Comparison of ENCODE assay signal across 9 cellular contexts in the genomic region with DNA sequence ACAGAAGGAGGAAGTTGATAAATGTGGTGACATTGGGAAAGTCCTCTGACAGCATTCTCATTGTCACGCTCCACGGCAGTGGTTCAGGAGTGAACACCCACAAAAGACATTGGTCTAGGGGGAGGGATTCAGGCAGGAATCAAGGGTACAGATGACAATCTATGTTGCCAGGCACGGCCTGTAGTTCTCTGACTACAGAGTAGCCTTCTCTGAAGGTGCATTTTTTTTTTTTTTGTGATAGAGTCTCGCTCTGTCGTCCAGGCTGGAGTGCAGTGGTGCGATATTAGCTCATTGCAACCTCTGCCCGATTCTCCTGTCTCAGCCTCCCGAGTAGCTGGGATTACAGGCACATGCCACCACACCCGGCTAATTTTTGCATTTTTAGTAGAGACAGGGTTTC. TPM values are rescaled to one million over a fixed set of nuclear protein-coding genes. Genes with fewer than 3 reads are reported as not detected.
DNase-seq lines count a peak whose midpoint lies in the region; ATAC-seq, FAIRE-seq and TF ChIP-seq lines count a peak whose summit lies in the region.
"Had no signal": no experiment of that assay in that cellular context is flagged by ENCODE, and none has a peak within 500 bp of the region (broad histone marks: within the 10 kb centered on the region; RNA-seq: fewer than 3 reads in every experiment).

No MANE protein-coding gene starts in this region.

- H3K27me3 ChIP-seq in DOHH2 (ENCODE audit: control insufficient read depth, low read length) = no peaks in the 10 kb centered on the region
- no peaks in the 10 kb centered on the region for H3K27me3 ChIP-seq in vagina

- no peaks in the 10 kb centered on the region for H3K9me3 Mint-ChIP-seq in activated CD8-positive, alpha-beta T cell treated with anti-CD3 and anti-CD28 coated beads, Interleukin-2, amount 10 ng/mL, durations not matched to agents 7 days and 5 days (ENCODE audit: insufficient read depth)
- H3K9me3 Mint-ChIP-seq in natural killer cell treated with Interleukin-12 subunit alpha and Interleukin-12 subunit beta and Interleukin-15 and Interleukin-18, amount 100 ng/mL, for 72 hours = no peaks in the 10 kb centered on the region

- H3K4me1 Mint-ChIP-seq in activated CD8-positive, alpha-beta T cell treated with anti-CD3 and anti-CD28 coated beads, Interleukin-2, amount 10 ng/mL, durations not matched to agents 7 days and 5 days (ENCODE audit: low read depth) = peaks cover 20% of the 10 kb centered on the region
- H3K4me1 Mint-ChIP-seq in natural killer cell treated with Interleukin-12 subunit alpha and Interleukin-12 subunit beta and Interleukin-15 and Interleukin-18, amount 100 ng/mL, for 72 hours (ENCODE audit: low read depth in 2 of 2) = peaks cover 47 to 55% of the 10 kb centered on the region in 2 donors

- FAIRE-seq in HTR-8/SVneo (lab: Jason Lieb, UNC) = no peak
- FAIRE-seq: islet of Langerhans had no signal

- POLR2A ChIA-PET in activated CD8-positive, alpha-beta T cell treated with anti-CD3 and anti-CD28 coated beads, Interleukin-2, amount 10 ng/mL, durations not matched to agents 7 days and 5 days (lab: Charles Lee) = interaction anchor here (1.1 kb wide), 1 partner anchor 12 kb away, joined by 3 read pairs; no protein-coding TSS in a partner anchor

- intact Hi-C loops in vagina (cut with DNase I) = no loop called here

- CTCF ChIA-PET in activated CD8-positive, alpha-beta T cell treated with anti-CD3 and anti-CD28 coated beads, Interleukin-2, amount 10 ng/mL, durations not matched to agents 7 days and 5 days (lab: Charles Lee) = no interaction called here

- TF ChIP-seq CTCF in DOHH2 (IDR thresholded peaks at IDR 0.05; ENCODE audit: low read depth, low read length, poor library complexity, severe bottlenecking) (no peak), vagina (IDR thresholded peaks at IDR 0.05) (no peak)

- no peak overlapping the region for H3K4me3 Mint-ChIP-seq in activated CD8-positive, alpha-beta T cell treated with anti-CD3 and anti-CD28 coated beads, Interleukin-2, amount 10 ng/mL, durations not matched to agents 7 days and 5 days
- peak overlapping the region; percentile 63 for H3K4me3 Mint-ChIP-seq in natural killer cell treated with Interleukin-12 subunit alpha and Interleukin-12 subunit beta and Interleukin-15 and Interleukin-18, amount 100 ng/mL, for 72 hours

- H3K9me3 ChIP-seq in DOHH2 (ENCODE audit: control insufficient read depth, insufficient read depth, low read length) (no peaks in the 10 kb centered on the region), vagina (no peaks in the 10 kb centered on the region)

- peaks cover 35% of the 10 kb centered on the region for H3F3A ChIP-seq in DOHH2 (ENCODE audit: control insufficient read depth, insufficient read depth)

- ATAC-seq in GM19452 (IDR thresholded peaks at IDR 0.05; ENCODE audit: unreplicated experiment) (peak; percentile 68), HG03439 (IDR thresholded peaks at IDR 0.05; ENCODE audit: unreplicated experiment) (peak; percentile 45)
- ATAC-seq in activated CD8-positive, alpha-beta T cell treated with anti-CD3 and anti-CD28 coated beads, Interleukin-2, amount 10 ng/mL, durations not matched to agents 7 days and 5 days = peak; percentile 77
- ATAC-seq in natural killer cell treated with Interleukin-12 subunit alpha and Interleukin-12 subunit beta and Interleukin-15 and Interleukin-18, amount 100 ng/mL, for 72 hours = peak; percentile 99

- peak overlapping the region; percentile 66 for H3K4me2 ChIP-seq in DOHH2 (ENCODE audit: low read length)

- no peaks in the 10 kb centered on the region for H3K9me2 ChIP-seq in DOHH2 (replicated peaks; ENCODE audit: control insufficient read depth, low read length)

- peaks cover 75% of the 10 kb centered on the region for H3K4me1 ChIP-seq in DOHH2 (ENCODE audit: control insufficient read depth, low read length)
- H3K4me1 ChIP-seq in vagina = no peaks in the 10 kb centered on the region

- H3K27ac Mint-ChIP-seq in activated CD8-positive, alpha-beta T cell treated with anti-CD3 and anti-CD28 coated beads, Interleukin-2, amount 10 ng/mL, durations not matched to agents 7 days and 5 days = peak overlapping the region; percentile 55
- peak overlapping the region; percentile 90 to 92 for H3K27ac Mint-ChIP-seq in natural killer cell treated with Interleukin-12 subunit alpha and Interleukin-12 subunit beta and Interleukin-15 and Interleukin-18, amount 100 ng/mL, for 72 hours

- H3K27ac ChIP-seq in DOHH2 (ENCODE audit: low read depth, low read length) (peak overlapping the region; percentile 91), vagina (no peak overlapping the region)

- DNase-seq in activated CD8-positive, alpha-beta T cell treated with anti-CD3 and anti-CD28 coated beads, Interleukin-2, amount 10 ng/mL, durations not matched to agents 7 days and 5 days = peak; percentile 44
- DNase-seq in natural killer cell treated with Interleukin-12 subunit alpha and Interleukin-12 subunit beta and Interleukin-15 and Interleukin-18, amount 100 ng/mL, for 72 hours (ENCODE audit: low spot score) = peak; percentile 91
- no peak for DNase-seq in NCI-H2107 treated with DMSO at 0.1 percent for 48 hours (lab: John Stamatoyannopoulos, UW; ENCODE audit: unreplicated experiment)
- DNase-seq in vagina (ENCODE audit: extremely low spot score in 2 of 2) = no peak
- DNase-seq in HTR-8/SVneo (ENCODE audit: insufficient read length, low spot score) = no peak

- peaks cover 3% of the 10 kb centered on the region for H3K27me3 Mint-ChIP-seq in activated CD8-positive, alpha-beta T cell treated with anti-CD3 and anti-CD28 coated beads, Interleukin-2, amount 10 ng/mL, durations not matched to agents 7 days and 5 days (ENCODE audit: low read depth)
- peaks cover 0 to 1% of the 10 kb centered on the region in 2 donors for H3K27me3 Mint-ChIP-seq in natural killer cell treated with Interleukin-12 subunit alpha and Interleukin-12 subunit beta and Interleukin-15 and Interleukin-18, amount 100 ng/mL, for 72 hours

- H3K36me3 Mint-ChIP-seq in activated CD8-positive, alpha-beta T cell treated with anti-CD3 and anti-CD28 coated beads, Interleukin-2, amount 10 ng/mL, durations not matched to agents 7 days and 5 days (ENCODE audit: low read depth) = no peaks in the 10 kb centered on the region
- H3K36me3 Mint-ChIP-seq in natural killer cell treated with Interleukin-12 subunit alpha and Interleukin-12 subunit beta and Interleukin-15 and Interleukin-18, amount 100 ng/mL, for 72 hours = peaks cover 5% of the 10 kb centered on the region

- H3K79me2 ChIP-seq in DOHH2 (ENCODE audit: control insufficient read depth, low read length) = no peaks in the 10 kb centered on the region

- no peak for TF ChIP-seq POLR2A in vagina (IDR thresholded peaks at IDR 0.05)

- H4K20me1 ChIP-seq in DOHH2 (ENCODE audit: control insufficient read depth, insufficient read depth, low read depth, low read length) = no peaks in the 10 kb centered on the region

- H3K36me3 ChIP-seq in DOHH2 (ENCODE audit: control insufficient read depth, low read length) (no peaks in the 10 kb centered on the region), vagina (no peaks in the 10 kb centered on the region)

- H3K4me3 ChIP-seq in DOHH2 (ENCODE audit: low read length) (peak overlapping the region; percentile 47), vagina (no peak overlapping the region)

RNA-seq across cellular contexts. Expression of gene MOB1A, which starts 7.4 kb away (rescaled TPM):
- total RNA-seq in activated CD8-positive, alpha-beta T cell treated with anti-CD3 and anti-CD28 coated beads, Interleukin-2, amount 10 ng/mL, durations not matched to agents 7 days and 5 days = 100 to 1,000 TPM; 191 to 208 TPM
- total RNA-seq in natural killer cell treated with Interleukin-12 subunit alpha and Interleukin-12 subunit beta and Interleukin-15 and Interleukin-18, amount 100 ng/mL, for 72 hours = 100 to 1,000 TPM; 167 to 228 TPM
- total RNA-seq in vagina = 68.5 TPM

RNA-seq across cellular contexts. Expression of gene MTHFD2, which starts 12.4 kb away (rescaled TPM):
- total RNA-seq in activated CD8-positive, alpha-beta T cell treated with anti-CD3 and anti-CD28 coated beads, Interleukin-2, amount 10 ng/mL, durations not matched to agents 7 days and 5 days = 100 to 1,000 TPM; 162 to 164 TPM
- 100 to 1,000 TPM; 384 to 480 TPM for total RNA-seq in natural killer cell treated with Interleukin-12 subunit alpha and Interleukin-12 subunit beta and Interleukin-15 and Interleukin-18, amount 100 ng/mL, for 72 hours
- total RNA-seq in vagina = 55.7 TPM

RNA-seq across cellular contexts. Expression of gene BOLA3, which starts 38.3 kb away (rescaled TPM):
- total RNA-seq in activated CD8-positive, alpha-beta T cell treated with anti-CD3 and anti-CD28 coated beads, Interleukin-2, amount 10 ng/mL, durations not matched to agents 7 days and 5 days = 10 to 100 TPM; 79.7 to 85.4 TPM
- total RNA-seq in natural killer cell treated with Interleukin-12 subunit alpha and Interleukin-12 subunit beta and Interleukin-15 and Interleukin-18, amount 100 ng/mL, for 72 hours = 10 to 100 TPM; 68.0 to 72.5 TPM
- total RNA-seq in vagina = 59.7 TPM

Comparison
In these comparisons a context has a peak if more than half of its experiments do, and no peak if none do; other contexts are left out.
1. ATAC-seq: peak in every context shown above with its lines; median percentile 99 in natural killer cell treated with Interleukin-12 subunit alpha and Interleukin-12 subunit beta and Interleukin-15 and Interleukin-18, amount 100 ng/mL, for 72 hours; 77 in activated CD8-positive, alpha-beta T cell treated with anti-CD3 and anti-CD28 coated beads, Interleukin-2, amount 10 ng/mL, durations not matched to agents 7 days and 5 days; 68 in GM19452; 45 in HG03439.
2. DNase-seq: peak in activated CD8-positive, alpha-beta T cell treated with anti-CD3 and anti-CD28 coated beads, Interleukin-2, amount 10 ng/mL, durations not matched to agents 7 days and 5 days (single experiment) and natural killer cell treated with Interleukin-12 subunit alpha and Interleukin-12 subunit beta and Interleukin-15 and Interleukin-18, amount 100 ng/mL, for 72 hours (single experiment); none in NCI-H2107 treated with DMSO at 0.1 percent for 48 hours (single experiment), vagina (0 of 2) and HTR-8/SVneo (single experiment).